In genomic region chr2:149098722-149099121, GRCh38 we compare ENCODE assay signal across 15 cellular contexts.
DNase-seq lines count a peak whose midpoint lies in the region; ATAC-seq and TF ChIP-seq lines count a peak whose summit lies in the region.
"Had no signal": no experiment of that assay in that cellular context is flagged by ENCODE, and none has a peak within 500 bp of the region (broad histone marks: within the 10 kb centered on the region; RNA-seq: fewer than 3 reads in every experiment).

No MANE protein-coding gene starts in this region.

- CTCF ChIA-PET in SK-N-SH (lab: Yijun Ruan, JAX): interaction anchor here (1.3 kb wide), 1 partner anchor 463 kb away, joined by 6 read pairs; no protein-coding TSS in a partner anchor

- H3K9me3 ChIP-seq in GM23248 (ENCODE audit: low read depth) (no peaks in the 10 kb centered on the region), SK-N-SH (no peaks in the 10 kb centered on the region), smooth muscle cell (replicated peaks; ENCODE audit: low read depth) (no peaks in the 10 kb centered on the region)

- in situ Hi-C loops in GM23248 (cut with MboI): no loop called here

- peak; percentile 91 for ATAC-seq in left colon
- ATAC-seq: foreskin keratinocyte; stimulated activated naive CD8-positive, alpha-beta T cell treated with anti-CD3 and anti-CD28 coated beads, Interleukin-15, Interleukin-2, amounts not matched to agents 100 U/mL and 50 U/mL, for 24 hours had no signal

- intact Hi-C loops in left colon (cut with DNase I, micrococcal nuclease): no loop called here

- H3K4me1 ChIP-seq in GM23248 (ENCODE audit: insufficient read depth) (peaks cover 42% of the 10 kb centered on the region), SK-N-SH (ENCODE audit: control insufficient read depth in 1 of 2, insufficient read depth in 2 of 2, low read depth in 1 of 2, low read length in 1 of 2) (peaks cover 0 to 20% of the 10 kb centered on the region in 2 experiments; a peak in 3 of 4 replicates), smooth muscle cell (ENCODE audit: low read depth) (peaks cover 17% of the 10 kb centered on the region)

- H3K4me2 ChIP-seq in GM23248 (ENCODE audit: unreplicated experiment) (no peak overlapping the region), SK-N-SH (no peak overlapping the region), smooth muscle cell (peak overlapping the region; percentile 4)

- no peaks in the 10 kb centered on the region for H3K27me3 ChIP-seq in GM23248 (replicated peaks; ENCODE audit: insufficient read depth)
- H3K27me3 ChIP-seq in SK-N-SH (ENCODE audit: insufficient read depth): no peaks in the 10 kb centered on the region
- H3K27me3 ChIP-seq in smooth muscle cell (ENCODE audit: low read depth): peaks cover 7% of the 10 kb centered on the region
- H3K27me3 ChIP-seq: foreskin keratinocyte had no signal

- H3K9me2 ChIP-seq in GM23248 (ENCODE audit: insufficient read depth) (no peaks in the 10 kb centered on the region), SK-N-SH (no peaks in the 10 kb centered on the region)

- H3K4me3 ChIP-seq in GM23248 (no peak overlapping the region), SK-N-SH (ENCODE audit: low read depth in 2 of 2, low read length in 1 of 2) (no peak overlapping the region), smooth muscle cell (no peak overlapping the region)
- H3K4me3 ChIP-seq: K562 had no signal

- no peaks in the 10 kb centered on the region for H4K20me1 ChIP-seq in GM23248 (ENCODE audit: insufficient read depth)
- H4K20me1 ChIP-seq in SK-N-SH (ENCODE audit: insufficient read depth): no peaks in the 10 kb centered on the region
- H4K20me1 ChIP-seq in smooth muscle cell (ENCODE audit: low read depth): no peaks in the 10 kb centered on the region

- POLR2A ChIA-PET in SK-N-SH (lab: Yijun Ruan, JAX): no interaction called here

- H2AFZ ChIP-seq in GM23248: no peak overlapping the region
- H2AFZ ChIP-seq in SK-N-SH (ENCODE audit: low read depth): no peak overlapping the region
- H2AFZ ChIP-seq in smooth muscle cell (ENCODE audit: low read depth): no peak overlapping the region

- peak; percentile 54 for DNase-seq in GM23248
- DNase-seq in SK-N-SH: no peak
- DNase-seq in left colon: peak in 1 of 2 donors; percentile 8
- DNase-seq in smooth muscle cell (lab: John Stamatoyannopoulos, UW; ENCODE audit: unreplicated experiment): no peak
- DNase-seq in stimulated activated CD4-positive, alpha-beta T cell treated with anti-CD3 and anti-CD28 coated beads, Interleukin-15, amount 100 ng/mL, for 24 hours: no peak
- DNase-seq in NOMO-1 treated with DMSO at 0.1 percent for 48 hours (lab: John Stamatoyannopoulos, UW; ENCODE audit: unreplicated experiment): no peak
- no peak for DNase-seq in NCI-H2171 (lab: John Stamatoyannopoulos, UW)
- DNase-seq: activated CD4-positive, alpha-beta T cell treated with anti-CD3 and anti-CD28 coated beads, Interleukin-2, amount 10 ng/mL, durations not matched to agents 7 days and 5 days; activated T-cell treated with anti-CD3 and anti-CD28 coated beads, Interleukin-2, amount 50 U/mL, for 48 hours; anterior cingulate cortex; foreskin keratinocyte; NCI-H1436; NCI-H446 treated with DMSO at 0.1 percent for 48 hours; stimulated activated naive CD8-positive, alpha-beta T cell treated with anti-CD3 and anti-CD28 coated beads, Interleukin-15, Interleukin-2, amounts not matched to agents 100 U/mL and 50 U/mL, for 24 hours had no signal

- H3F3A ChIP-seq in GM23248 (ENCODE audit: insufficient read depth) (0 out of 2 replicates have a peak, but pooled peaks cover 8% of the 10 kb centered on the region), SK-N-SH (replicated peaks; ENCODE audit: insufficient read depth) (peaks cover 12% of the 10 kb centered on the region), smooth muscle cell (ENCODE audit: low read depth) (peaks cover 9% of the 10 kb centered on the region)

- no peak for TF ChIP-seq RAD21 in SK-N-SH (IDR thresholded peaks at IDR 0.05; ENCODE audit: low read length)

- no peak for TF ChIP-seq CTCF in SK-N-SH (IDR thresholded peaks at IDR 0.05)
- no peak for TF ChIP-seq CTCF in smooth muscle cell (IDR thresholded peaks at IDR 0.05; ENCODE audit: borderline replicate concordance, insufficient read depth, poor library complexity, severe bottlenecking)

- no peak overlapping the region for H3K27ac ChIP-seq in GM23248
- peak overlapping the region; percentile 44 to 83; a peak in 2 of 4 replicates for H3K27ac ChIP-seq in SK-N-SH (ENCODE audit: low read depth in 2 of 2, low read length in 1 of 2)
- no peak overlapping the region for H3K27ac ChIP-seq in smooth muscle cell (ENCODE audit: low read depth)
- H3K27ac ChIP-seq: foreskin keratinocyte had no signal

- WGBS in GM23248 (ENCODE audit: low coverage in 1 of 2, low lambda C conversion rate in 2 of 2, missing lambda C conversion rate in 2 of 2), 2 experiments: 13 to 21% methylated on average over 2 of the region's 2 CpGs
- 40% methylated on average over 2 of the region's 2 CpGs for WGBS in SK-N-SH (ENCODE audit: low lambda C conversion rate)
- 36% methylated on average over 2 of the region's 2 CpGs for WGBS in smooth muscle cell (ENCODE audit: low lambda C conversion rate)

- H3K79me2 ChIP-seq in GM23248 (ENCODE audit: insufficient read depth) (no peaks in the 10 kb centered on the region), SK-N-SH (ENCODE audit: insufficient read depth) (no peaks in the 10 kb centered on the region), smooth muscle cell (ENCODE audit: low read depth) (no peaks in the 10 kb centered on the region)

- H3K9ac ChIP-seq in GM23248 (no peak overlapping the region), SK-N-SH (no peak overlapping the region), smooth muscle cell (ENCODE audit: low read depth) (no peak overlapping the region)

- TF ChIP-seq EP300 in SK-N-SH (IDR thresholded peaks at IDR 0.05; ENCODE audit: borderline replicate concordance in 1 of 2, low read depth in 1 of 2, low read length in 1 of 2): peak; percentile 26 to 56; a peak in 2 of 4 replicates

- no peaks in the 10 kb centered on the region for H3K36me3 ChIP-seq in GM23248 (ENCODE audit: low read depth)
- H3K36me3 ChIP-seq in SK-N-SH (replicated peaks in 1 of 2; ENCODE audit: control insufficient read depth in 1 of 2, insufficient read depth in 2 of 2, low read length in 1 of 2): no peaks in the 10 kb centered on the region
- no peaks in the 10 kb centered on the region for H3K36me3 ChIP-seq in smooth muscle cell (ENCODE audit: low read depth)

TF ChIP-seq in SK-N-SH, 30 proteins besides CTCF, POLR2A, EP300 and RAD21:
- TF ChIP-seq, protein P1, sequence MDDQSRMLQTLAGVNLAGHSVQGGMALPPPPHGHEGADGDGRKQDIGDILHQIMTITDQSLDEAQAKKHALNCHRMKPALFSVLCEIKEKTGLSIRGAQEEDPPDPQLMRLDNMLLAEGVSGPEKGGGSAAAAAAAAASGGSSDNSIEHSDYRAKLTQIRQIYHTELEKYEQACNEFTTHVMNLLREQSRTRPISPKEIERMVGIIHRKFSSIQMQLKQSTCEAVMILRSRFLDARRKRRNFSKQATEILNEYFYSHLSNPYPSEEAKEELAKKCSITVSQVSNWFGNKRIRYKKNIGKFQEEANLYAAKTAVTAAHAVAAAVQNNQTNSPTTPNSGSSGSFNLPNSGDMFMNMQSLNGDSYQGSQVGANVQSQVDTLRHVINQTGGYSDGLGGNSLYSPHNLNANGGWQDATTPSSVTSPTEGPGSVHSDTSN (IDR thresholded peaks at IDR 0.05): peak; percentile 83
- TF ChIP-seq NFIC (IDR thresholded peaks at IDR 0.05; ENCODE audit: borderline replicate concordance) (peak; percentile 75), YY1 (IDR thresholded peaks at IDR 0.05; ENCODE audit: low read depth) (no peak), SMC3 (IDR thresholded peaks at IDR 0.05; ENCODE audit: low read depth, low read length) (no peak), TCF12 (IDR thresholded peaks at IDR 0.05) (peak; percentile 81), TAF1 (IDR thresholded peaks at IDR 0.05; ENCODE audit: borderline replicate concordance, low read depth, low read length) (no peak), SIN3A (IDR thresholded peaks at IDR 0.05; ENCODE audit: borderline replicate concordance, low read depth, low read length) (no peak)

Comparison
In these comparisons a context has a peak if more than half of its experiments do, and no peak if none do; other contexts are left out.
1. H3K27ac ChIP-seq: peak in SK-N-SH (2 of 2); none in GM23248 (single experiment) and smooth muscle cell (single experiment).